Comparison of ENCODE assay signal across 16 cellular contexts in the genomic region with DNA sequence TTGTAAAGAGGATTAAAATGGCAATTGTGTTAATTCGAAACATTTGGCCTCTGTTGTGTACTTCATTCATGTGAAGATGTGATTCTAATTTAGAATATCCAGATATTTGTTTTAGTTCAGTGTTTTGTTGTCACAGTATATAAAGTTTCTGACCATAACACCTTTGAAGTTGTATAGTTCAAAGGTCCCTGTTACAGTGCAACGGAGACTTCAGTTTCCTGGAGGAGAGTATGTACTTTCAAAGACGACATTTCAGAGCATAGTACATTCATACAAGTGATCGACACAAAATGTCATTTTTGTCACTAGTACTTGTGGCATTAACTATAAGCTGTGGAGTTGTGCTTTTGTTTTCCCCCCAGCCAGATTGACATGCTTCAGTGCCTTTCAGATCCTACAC.
DNase-seq lines count a peak whose midpoint lies in the region; ATAC-seq, FAIRE-seq and TF ChIP-seq lines count a peak whose summit lies in the region.
"Had no signal": no experiment of that assay in that cellular context is flagged by ENCODE, and none has a peak within 500 bp of the region (broad histone marks: within the 10 kb centered on the region; RNA-seq: fewer than 3 reads in every experiment).

No MANE protein-coding gene starts in this region.

- H3K36me3 ChIP-seq in ACC112 (ENCODE audit: insufficient read depth, low read length), result no peaks in the 10 kb centered on the region
- no peaks in the 10 kb centered on the region for H3K36me3 ChIP-seq in mucosa of descending colon (ENCODE audit: low read depth)
- H3K36me3 ChIP-seq in neuronal stem cell (replicated peaks in 1 of 2; ENCODE audit: control insufficient read depth in 2 of 2, insufficient read depth in 2 of 2, low read length in 2 of 2), result no peaks in the 10 kb centered on the region

- DNase-seq in GM12891 (ENCODE audit: insufficient read length, low spot score) (no peak), mucosa of descending colon (no peak), neuronal stem cell (ENCODE audit: low spot score) (no peak), GM03348 (ENCODE audit: low spot score) (no peak)
- DNase-seq: CD4-positive, CD25-positive, alpha-beta regulatory T cell; DMS53; GF-D8; H7 had no signal

- no peak overlapping the region for H3K9ac ChIP-seq in neuronal stem cell (ENCODE audit: low read depth, low read length, poor library complexity)

- ATAC-seq in mucosa of descending colon (peak; percentile 72), HG02642 (IDR thresholded peaks at IDR 0.05; ENCODE audit: poor library complexity, unreplicated experiment) (no peak), GM18519 (IDR thresholded peaks at IDR 0.05; ENCODE audit: low FRiP score, unreplicated experiment) (no peak)
- ATAC-seq: GM23338, HepG2 had no signal

- intact Hi-C loops in mucosa of descending colon (cut with DNase I, micrococcal nuclease), result no loop called here

- no peak overlapping the region for H2BK15ac ChIP-seq in neuronal stem cell (ENCODE audit: low read length)

- H3K23ac ChIP-seq in neuronal stem cell (ENCODE audit: low read depth, low read length, poor library complexity), result no peak overlapping the region

- no peak overlapping the region for H3K4ac ChIP-seq in neuronal stem cell (ENCODE audit: low read length)

- H2BK120ac ChIP-seq in neuronal stem cell (ENCODE audit: low read depth, low read length), result no peak overlapping the region

- H3K4me1 ChIP-seq in ACC112 (ENCODE audit: control insufficient read depth, insufficient read depth, low read length, unreplicated experiment) (no peaks in the 10 kb centered on the region), mucosa of descending colon (ENCODE audit: low read depth) (no peaks in the 10 kb centered on the region), neuronal stem cell (ENCODE audit: control insufficient read depth in 2 of 2, insufficient read depth in 1 of 2, low read depth in 1 of 2, low read length in 2 of 2) (no peaks in the 10 kb centered on the region)

- H3K18ac ChIP-seq in neuronal stem cell (ENCODE audit: low read length), result no peak overlapping the region

- no peak for TF ChIP-seq CTCF in mucosa of descending colon (IDR thresholded peaks at IDR 0.05)

- no peaks in the 10 kb centered on the region for H3K79me1 ChIP-seq in neuronal stem cell (ENCODE audit: low read depth, low read length)

- no peak overlapping the region for H2AK5ac ChIP-seq in neuronal stem cell (ENCODE audit: low read depth, low read length)

- H3K27ac ChIP-seq in ACC112 (ENCODE audit: low read depth, low read length), result no peak overlapping the region
- no peak overlapping the region for H3K27ac ChIP-seq in neuronal stem cell (replicated peaks; ENCODE audit: low read length)

- H3K14ac ChIP-seq in neuronal stem cell (ENCODE audit: low read length), result no peak overlapping the region

- no peak overlapping the region for H3K4me2 ChIP-seq in neuronal stem cell (ENCODE audit: insufficient read depth, low read length, poor library complexity, severe bottlenecking)
- H3K4me2 ChIP-seq: GM23338 had no signal

- no peaks in the 10 kb centered on the region for H3K79me2 ChIP-seq in ACC112 (ENCODE audit: control insufficient read depth, insufficient read depth, low read length, unreplicated experiment)

- H3K4me3 ChIP-seq in ACC112 (ENCODE audit: low read depth, low read length), result no peak overlapping the region
- no peak overlapping the region for H3K4me3 ChIP-seq in mucosa of descending colon
- H3K4me3 ChIP-seq in neuronal stem cell (ENCODE audit: low read length in 2 of 2), result no peak overlapping the region
- H3K4me3 ChIP-seq: GM23338 had no signal

- H2AFZ ChIP-seq in ACC112 (ENCODE audit: low read length, unreplicated experiment) (peak overlapping the region; percentile 10), neuronal stem cell (ENCODE audit: low read length) (peak overlapping the region; percentile 53)
- H2AFZ ChIP-seq: GM23338 had no signal

- H3K27me3 ChIP-seq in ACC112 (ENCODE audit: insufficient read depth, low read length) (no peaks in the 10 kb centered on the region), neuronal stem cell (ENCODE audit: control insufficient read depth in 3 of 3, insufficient read depth in 3 of 3, low read depth in 1 of 3, low read length in 3 of 3) (no peaks in the 10 kb centered on the region)

- H3K9me3 ChIP-seq in mucosa of descending colon, result no peaks in the 10 kb centered on the region
- H3K9me3 ChIP-seq in neuronal stem cell (replicated peaks in 1 of 2; ENCODE audit: control insufficient read depth in 2 of 2, insufficient read depth in 1 of 2, low read depth in 1 of 2, low read length in 2 of 2), result no peaks in the 10 kb centered on the region

- TF ChIP-seq POLR2A in GM12891 (IDR thresholded peaks at IDR 0.05; ENCODE audit: low read depth, low read length), result no peak

- H2BK12ac ChIP-seq in neuronal stem cell (ENCODE audit: low read length), result no peak overlapping the region

- WGBS in neuronal stem cell (ENCODE audit: extremely low coverage in 2 of 2, insufficient read length in 2 of 2, insufficient replicate concordance in 1 of 2), 2 donors, result no CpG with 5 or more reads among the region's 4 CpGs

- no peak overlapping the region for H4K91ac ChIP-seq in neuronal stem cell (ENCODE audit: low read depth, low read length, poor library complexity)

- H4K8ac ChIP-seq in neuronal stem cell (ENCODE audit: low read depth, low read length), result no peak overlapping the region

- H2BK5ac ChIP-seq in neuronal stem cell (ENCODE audit: low read length), result no peak overlapping the region

- FAIRE-seq in GM12891 (lab: Jason Lieb, UNC), result peak; percentile 16
- FAIRE-seq: A204.1, GM18507, HepG2, HTR-8/SVneo had no signal

TF ChIP-seq in GM12891, 5 proteins besides CTCF, POLR2A, EP300 and RAD21:
- TF ChIP-seq SPI1 (IDR thresholded peaks at IDR 0.05; ENCODE audit: low read depth, low read length), result no peak
- no peak for TF ChIP-seq PAX5 (IDR thresholded peaks at IDR 0.05; ENCODE audit: insufficient read depth, low read length, severe bottlenecking)
- no peak for TF ChIP-seq POLR2AphosphoS5 (IDR thresholded peaks at IDR 0.05; ENCODE audit: low read depth, low read length)
- TF ChIP-seq TAF1 (IDR thresholded peaks at IDR 0.05; ENCODE audit: low read depth, low read length), result no peak
- TF ChIP-seq POU2F2 (IDR thresholded peaks at IDR 0.05; ENCODE audit: low read depth, low read length), result no peak
